ENCODE assay signal across 2 cellular contexts in the genomic region with DNA sequence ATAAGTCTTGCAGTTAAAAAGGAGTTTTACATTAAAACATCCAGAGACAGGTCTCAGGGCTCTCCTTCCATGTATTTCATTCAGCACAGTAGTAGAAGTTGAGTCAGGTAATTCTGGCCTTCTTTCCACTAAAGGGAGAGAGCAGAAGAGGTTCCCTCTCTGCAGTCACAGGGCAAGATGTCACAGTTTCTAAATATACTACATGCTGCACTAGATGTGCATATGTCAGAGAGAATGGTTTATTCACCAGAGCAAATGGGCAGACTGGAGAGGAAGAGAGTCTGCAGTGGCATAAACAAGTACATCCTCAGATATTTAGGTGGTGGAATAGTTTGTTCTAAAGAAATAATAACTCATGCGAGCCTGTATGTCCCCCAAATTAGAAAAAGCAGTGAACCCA.
TF ChIP-seq lines count a peak whose summit lies in the region.

No MANE protein-coding gene starts in this region.

TF ChIP-seq in A549, 52 proteins besides CTCF, POLR2A, EP300 and RAD21:
- TF ChIP-seq JUNB (IDR thresholded peaks at IDR 0.05) (no peak), HOXA7 (CRISPR knock-in tag; IDR thresholded peaks at IDR 0.05) (no peak), RCOR1 (IDR thresholded peaks at IDR 0.05; ENCODE audit: low read depth, low read length) (no peak), EHMT2 (IDR thresholded peaks at IDR 0.05; ENCODE audit: low read depth) (no peak)
TF ChIP-seq in A549: peak in this region for 0.

TF ChIP-seq in IMR-90, 13 proteins besides CTCF, POLR2A, EP300 and RAD21:
- TF ChIP-seq RCOR1 (IDR thresholded peaks at IDR 0.05; ENCODE audit: insufficient replicate concordance, low read length) (no peak), MXI1 (IDR thresholded peaks at IDR 0.05; ENCODE audit: borderline replicate concordance, low read depth, low read length) (no peak), BHLHE40 (IDR thresholded peaks at IDR 0.05; ENCODE audit: low read depth, low read length) (no peak)
- TF ChIP-seq, protein P1, sequence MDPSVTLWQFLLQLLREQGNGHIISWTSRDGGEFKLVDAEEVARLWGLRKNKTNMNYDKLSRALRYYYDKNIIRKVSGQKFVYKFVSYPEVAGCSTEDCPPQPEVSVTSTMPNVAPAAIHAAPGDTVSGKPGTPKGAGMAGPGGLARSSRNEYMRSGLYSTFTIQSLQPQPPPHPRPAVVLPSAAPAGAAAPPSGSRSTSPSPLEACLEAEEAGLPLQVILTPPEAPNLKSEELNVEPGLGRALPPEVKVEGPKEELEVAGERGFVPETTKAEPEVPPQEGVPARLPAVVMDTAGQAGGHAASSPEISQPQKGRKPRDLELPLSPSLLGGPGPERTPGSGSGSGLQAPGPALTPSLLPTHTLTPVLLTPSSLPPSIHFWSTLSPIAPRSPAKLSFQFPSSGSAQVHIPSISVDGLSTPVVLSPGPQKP (IDR thresholded peaks at IDR 0.05; ENCODE audit: borderline replicate concordance, low read depth, low read length) = no peak
- TF ChIP-seq, protein P2, sequence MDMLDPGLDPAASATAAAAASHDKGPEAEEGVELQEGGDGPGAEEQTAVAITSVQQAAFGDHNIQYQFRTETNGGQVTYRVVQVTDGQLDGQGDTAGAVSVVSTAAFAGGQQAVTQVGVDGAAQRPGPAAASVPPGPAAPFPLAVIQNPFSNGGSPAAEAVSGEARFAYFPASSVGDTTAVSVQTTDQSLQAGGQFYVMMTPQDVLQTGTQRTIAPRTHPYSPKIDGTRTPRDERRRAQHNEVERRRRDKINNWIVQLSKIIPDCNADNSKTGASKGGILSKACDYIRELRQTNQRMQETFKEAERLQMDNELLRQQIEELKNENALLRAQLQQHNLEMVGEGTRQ (IDR thresholded peaks at IDR 0.05; ENCODE audit: low read depth, low read length) = no peak
